Comparison of ENCODE assay signal across 23 cellular contexts in genomic region chr4:6241062-6241845, GRCh38. TPM values are rescaled to one million over a fixed set of nuclear protein-coding genes. Genes with fewer than 3 reads are reported as not detected.
"Had no signal": no experiment of that assay in that cellular context is flagged by ENCODE, and none has a peak within 500 bp of the region (broad histone marks: within the 10 kb centered on the region; RNA-seq: fewer than 3 reads in every experiment).

No MANE protein-coding gene starts in this region.

- ATAC-seq: activated CD8-positive, alpha-beta memory T cell treated with anti-CD3 and anti-CD28 coated beads, Interleukin-2, amount 10 ng/mL, durations not matched to agents 7 days and 5 days; activated naive CD8-positive, alpha-beta T cell treated with anti-CD3 and anti-CD28 coated beads, Interleukin-2, amount 50 U/mL, for 24 hours; Panc1 had no signal

- H3K9ac ChIP-seq: SK-N-SH had no signal

- FAIRE-seq: bronchial epithelial cell, TTC549 had no signal

- H3K36me3 ChIP-seq: SJSA1 had no signal

- H3K9me3 ChIP-seq: SJSA1, SK-N-SH had no signal

- H3K4me1 ChIP-seq: SJSA1 had no signal

- DNase-seq: activated CD4-positive, alpha-beta T cell treated with anti-CD3 and anti-CD28 coated beads, Interleukin-2, amount 10 ng/mL, durations not matched to agents 7 days and 5 days; activated CD4-positive, alpha-beta T cell treated with anti-CD3 and anti-CD28 coated beads, Interleukin-2, amount 50 U/mL, for 48 hours; activated CD8-positive, alpha-beta memory T cell treated with anti-CD3 and anti-CD28 coated beads, Interleukin-2, amount 10 ng/mL, durations not matched to agents 7 days and 5 days; activated CD8-positive, alpha-beta memory T cell treated with anti-CD3 and anti-CD28 coated beads, Interleukin-2, amount 50 U/mL, for 48 hours; activated naive CD4-positive, alpha-beta T cell treated with anti-CD3 and anti-CD28 coated beads, Interleukin-2, amount 10 ng/mL, durations not matched to agents 7 days and 5 days; activated naive CD8-positive, alpha-beta T cell treated with anti-CD3 and anti-CD28 coated beads, Interleukin-2, amount 50 U/mL, for 24 hours; anterior cingulate cortex; central memory CD4-positive, alpha-beta T cell; Karpas-422; KBM-7; NCI-H1105; NCI-H1436; NCI-H1694 treated with DMSO at 0.1 percent for 48 hours; NCI-H345; NCI-H524 treated with DMSO at 0.1 percent for 48 hours; SHP77 treated with DMSO at 0.1 percent for 48 hours; SK-N-SH had no signal

- H3K4me3 ChIP-seq: SJSA1 had no signal

- H3K27ac ChIP-seq: SJSA1 had no signal

RNA-seq across cellular contexts. Expression of gene JAKMIP1, which starts 40.9 kb away (rescaled TPM):
- total RNA-seq: bronchial epithelial cell, MCF 10A, RPMI7951, SJSA1 had no signal
